Comparison of ENCODE assay signal across 8 cellular contexts in the genomic region with DNA sequence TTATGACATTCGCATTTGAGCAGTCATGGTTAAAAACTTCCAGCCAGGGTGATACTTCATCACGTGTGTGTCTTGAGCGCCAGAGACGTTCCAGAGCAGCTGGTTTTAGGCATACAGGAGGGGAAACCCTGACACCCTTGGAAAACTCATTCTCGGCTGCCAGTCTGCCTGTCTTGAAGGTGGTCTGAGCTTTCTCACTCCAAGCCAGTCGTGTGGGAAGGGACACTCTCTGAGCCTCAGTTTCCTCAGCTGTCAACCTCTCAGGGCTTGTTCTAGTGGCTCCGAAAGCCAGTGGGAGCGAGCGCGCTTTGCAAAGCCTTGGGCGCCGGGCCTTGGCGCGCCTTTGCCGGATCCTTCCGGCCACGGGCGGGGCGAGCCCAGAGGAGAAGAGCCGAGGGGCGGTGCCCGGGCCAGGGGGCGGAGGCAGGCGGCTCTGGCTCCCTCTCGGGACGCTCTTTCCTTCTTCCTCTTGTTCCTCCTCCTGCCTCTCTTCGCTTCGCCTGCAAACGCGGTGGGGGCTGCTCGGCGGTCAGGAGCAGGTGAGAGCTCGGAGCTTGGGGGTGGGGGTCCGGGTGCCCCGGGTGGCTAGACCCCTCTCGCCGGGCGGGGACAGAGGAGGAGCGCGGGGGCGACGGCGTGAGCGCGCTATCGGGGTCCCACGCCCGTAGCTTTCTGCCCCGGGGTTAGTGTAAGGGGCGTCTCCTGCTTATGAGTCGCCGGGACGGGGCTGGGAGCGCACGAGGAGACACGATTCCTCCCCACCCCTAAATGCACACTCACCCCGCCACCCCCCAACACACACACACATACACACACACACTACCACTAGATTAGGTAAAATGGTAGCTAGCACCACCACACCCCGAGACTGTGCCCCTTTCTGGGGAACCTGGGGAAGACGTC. TPM values are rescaled to one million over a fixed set of nuclear protein-coding genes. Genes with fewer than 3 reads are reported as not detected.
DNase-seq lines count a peak whose midpoint lies in the region; ATAC-seq and TF ChIP-seq lines count a peak whose summit lies in the region.

Gene LDAF1 (plus strand): TSS at position 467 of the 903 bp plus-strand sequence. CDS start 2,509 bp downstream, outside the sequence.

- intact Hi-C loops in left colon (cut with DNase I, micrococcal nuclease): loop anchor here in 1 of 2 donors (10.0 kb wide), 1 partner anchor 146 kb away; no protein-coding TSS in a partner anchor

- TF ChIP-seq CTCF in choroid plexus epithelial cell (conservative IDR thresholded peaks at IDR 0.05; ENCODE audit: low read depth, low read length): no peak

- peak within 1 kb of the TSS; percentile 77 for H3K4me3 ChIP-seq in choroid plexus epithelial cell (ENCODE audit: low read depth, low read length)

- ATAC-seq in HG02981 (IDR thresholded peaks at IDR 0.05; ENCODE audit: unreplicated experiment) (peak; percentile 84), left colon (peak; percentile 94)

- DNase-seq in NCI-H2107 (lab: John Stamatoyannopoulos, UW) (peak; percentile 16), NCI-H2107 treated with DMSO at 0.1 percent for 48 hours (lab: John Stamatoyannopoulos, UW; ENCODE audit: unreplicated experiment) (no peak), NCI-H446 (lab: John Stamatoyannopoulos, UW) (peak; percentile 7 to 80), choroid plexus epithelial cell (ENCODE audit: low read depth) (peak; percentile 74), left colon (peak; percentile 87 to 92)
- DNase-seq in activated CD4-positive, alpha-beta T cell treated with anti-CD3 and anti-CD28 coated beads for 24 hours (ENCODE audit: low read depth in 2 of 2): peak; percentile 60 to 77
- peak; percentile 60 to 77 for DNase-seq in stimulated activated CD4-positive, alpha-beta T cell treated with anti-CD3 and anti-CD28 coated beads, Interleukin-1b, Interleukin-23, amount 100 ng/mL, for 4 hours (ENCODE audit: low read depth in 2 of 2)

RNA-seq across cellular contexts. Expression of gene LDAF1, which starts in this region (rescaled TPM):
- 10 to 100 TPM; 35.1 to 58.9 TPM for total RNA-seq in left colon
